Comparison of ENCODE assay signal across 1 cellular context in the genomic region with DNA sequence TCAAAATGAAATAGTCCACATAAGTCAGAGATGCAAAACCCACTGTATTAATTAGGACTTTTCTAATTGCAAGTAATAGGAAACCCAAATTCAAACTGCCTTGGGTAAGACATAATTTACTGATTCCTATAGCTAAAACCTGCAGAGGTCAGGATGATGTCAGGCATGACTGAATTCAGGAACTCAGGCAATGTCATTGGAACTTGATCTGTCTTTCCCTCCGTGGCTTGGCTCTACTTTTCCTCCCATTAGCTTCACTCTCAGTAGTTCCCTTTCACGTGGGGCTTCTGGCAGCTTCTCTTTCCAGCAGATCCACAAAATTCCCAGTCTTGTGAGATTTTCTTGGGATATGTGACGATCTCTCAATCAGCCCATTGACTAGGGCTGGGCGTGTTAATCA.
A peak's percentile ranks its signal among the peaks of the same experiment; 100 is the strongest.
TF ChIP-seq lines count a peak whose summit lies in the region.

No MANE protein-coding gene starts in this region.

TF ChIP-seq in HEK293, 187 proteins besides CTCF, POLR2A, EP300 and RAD21 (continued from another document):
- TF ChIP-seq ZNF350 (tag by site-specific recombination; IDR thresholded peaks at IDR 0.05): no peak
- TF ChIP-seq, protein P1, sequence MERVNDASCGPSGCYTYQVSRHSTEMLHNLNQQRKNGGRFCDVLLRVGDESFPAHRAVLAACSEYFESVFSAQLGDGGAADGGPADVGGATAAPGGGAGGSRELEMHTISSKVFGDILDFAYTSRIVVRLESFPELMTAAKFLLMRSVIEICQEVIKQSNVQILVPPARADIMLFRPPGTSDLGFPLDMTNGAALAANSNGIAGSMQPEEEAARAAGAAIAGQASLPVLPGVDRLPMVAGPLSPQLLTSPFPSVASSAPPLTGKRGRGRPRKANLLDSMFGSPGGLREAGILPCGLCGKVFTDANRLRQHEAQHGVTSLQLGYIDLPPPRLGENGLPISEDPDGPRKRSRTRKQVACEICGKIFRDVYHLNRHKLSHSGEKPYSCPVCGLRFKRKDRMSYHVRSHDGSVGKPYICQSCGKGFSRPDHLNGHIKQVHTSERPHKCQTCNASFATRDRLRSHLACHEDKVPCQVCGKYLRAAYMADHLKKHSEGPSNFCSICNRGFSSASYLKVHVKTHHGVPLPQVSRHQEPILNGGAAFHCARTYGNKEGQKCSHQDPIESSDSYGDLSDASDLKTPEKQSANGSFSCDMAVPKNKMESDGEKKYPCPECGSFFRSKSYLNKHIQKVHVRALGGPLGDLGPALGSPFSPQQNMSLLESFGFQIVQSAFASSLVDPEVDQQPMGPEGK (tag by site-specific recombination; IDR thresholded peaks at IDR 0.05): no peak
- TF ChIP-seq ZNF629 (tag by site-specific recombination; IDR thresholded peaks at IDR 0.05): peak; percentile 56
- TF ChIP-seq, protein P2, sequence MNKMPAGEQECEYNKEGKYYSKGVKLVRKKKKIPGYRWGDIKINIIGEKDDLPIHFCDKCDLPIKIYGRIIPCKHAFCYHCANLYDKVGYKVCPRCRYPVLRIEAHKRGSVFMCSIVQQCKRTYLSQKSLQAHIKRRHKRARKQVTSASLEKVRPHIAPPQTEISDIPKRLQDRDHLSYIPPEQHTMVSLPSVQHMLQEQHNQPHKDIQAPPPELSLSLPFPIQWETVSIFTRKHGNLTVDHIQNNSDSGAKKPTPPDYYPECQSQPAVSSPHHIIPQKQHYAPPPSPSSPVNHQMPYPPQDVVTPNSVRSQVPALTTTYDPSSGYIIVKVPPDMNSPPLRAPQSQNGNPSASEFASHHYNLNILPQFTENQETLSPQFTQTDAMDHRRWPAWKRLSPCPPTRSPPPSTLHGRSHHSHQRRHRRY (tag by site-specific recombination; IDR thresholded peaks at IDR 0.05): no peak
- TF ChIP-seq ZNF366 (tag by site-specific recombination; conservative IDR thresholded peaks at IDR 0.05): no peak
- peak; percentile 79 for TF ChIP-seq PRDM1 (tag by site-specific recombination; IDR thresholded peaks at IDR 0.05)
- TF ChIP-seq, protein P3, sequence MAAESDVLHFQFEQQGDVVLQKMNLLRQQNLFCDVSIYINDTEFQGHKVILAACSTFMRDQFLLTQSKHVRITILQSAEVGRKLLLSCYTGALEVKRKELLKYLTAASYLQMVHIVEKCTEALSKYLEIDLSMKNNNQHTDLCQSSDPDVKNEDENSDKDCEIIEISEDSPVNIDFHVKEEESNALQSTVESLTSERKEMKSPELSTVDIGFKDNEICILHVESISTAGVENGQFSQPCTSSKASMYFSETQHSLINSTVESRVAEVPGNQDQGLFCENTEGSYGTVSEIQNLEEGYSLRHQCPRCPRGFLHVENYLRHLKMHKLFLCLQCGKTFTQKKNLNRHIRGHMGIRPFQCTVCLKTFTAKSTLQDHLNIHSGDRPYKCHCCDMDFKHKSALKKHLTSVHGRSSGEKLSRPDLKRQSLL (tag by site-specific recombination; IDR thresholded peaks at IDR 0.05): no peak
- no peak for TF ChIP-seq ZNF266 (tag by site-specific recombination; IDR thresholded peaks at IDR 0.05; ENCODE audit: low read depth)
- TF ChIP-seq, protein P4, sequence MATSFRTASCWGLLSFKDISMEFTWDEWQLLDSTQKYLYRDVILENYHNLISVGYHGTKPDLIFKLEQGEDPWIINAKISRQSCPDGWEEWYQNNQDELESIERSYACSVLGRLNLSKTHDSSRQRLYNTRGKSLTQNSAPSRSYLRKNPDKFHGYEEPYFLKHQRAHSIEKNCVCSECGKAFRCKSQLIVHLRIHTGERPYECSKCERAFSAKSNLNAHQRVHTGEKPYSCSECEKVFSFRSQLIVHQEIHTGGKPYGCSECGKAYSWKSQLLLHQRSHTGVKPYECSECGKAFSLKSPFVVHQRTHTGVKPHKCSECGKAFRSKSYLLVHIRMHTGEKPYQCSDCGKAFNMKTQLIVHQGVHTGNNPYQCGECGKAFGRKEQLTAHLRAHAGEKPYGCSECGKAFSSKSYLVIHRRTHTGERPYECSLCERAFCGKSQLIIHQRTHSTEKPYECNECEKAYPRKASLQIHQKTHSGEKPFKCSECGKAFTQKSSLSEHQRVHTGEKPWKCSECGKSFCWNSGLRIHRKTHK (tag by site-specific recombination; IDR thresholded peaks at IDR 0.05): no peak
- no peak for TF ChIP-seq SP3 (tag by site-specific recombination; IDR thresholded peaks at IDR 0.05)
- no peak for TF ChIP-seq ZNF501 (tag by site-specific recombination; IDR thresholded peaks at IDR 0.05)
TF ChIP-seq in HEK293: peak in this region for 2.
